In genomic region chr2:28436525-28437051, GRCh38 we compare ENCODE assay signal across 17 cellular contexts. TPM values are rescaled to one million over a fixed set of nuclear protein-coding genes. Genes with fewer than 3 reads are reported as not detected.
A peak's percentile ranks its signal among the peaks of the same experiment; 100 is the strongest.
DNase-seq lines count a peak whose midpoint lies in the region; ATAC-seq lines count a peak whose summit lies in the region.
"Had no signal": no experiment of that assay in that cellular context is flagged by ENCODE, and none has a peak within 500 bp of the region (broad histone marks: within the 10 kb centered on the region; RNA-seq: fewer than 3 reads in every experiment).

No MANE protein-coding gene starts in this region.

- ATAC-seq in GM21529 (IDR thresholded peaks at IDR 0.05; ENCODE audit: unreplicated experiment) (no peak), HG03354 (IDR thresholded peaks at IDR 0.05; ENCODE audit: poor library complexity, severe bottlenecking, unreplicated experiment) (no peak)
- ATAC-seq: activated CD4-positive, CD25-positive, alpha-beta regulatory T cell treated with anti-CD3 and anti-CD28 coated beads, Interleukin-2, amount 50 U/mL, for 24 hours had no signal

- peak overlapping the region; percentile 70 for H3K9ac ChIP-seq in neuronal stem cell (ENCODE audit: low read depth, low read length, poor library complexity)
- H3K9ac ChIP-seq: GM23248 had no signal

- H3K4ac ChIP-seq in neuronal stem cell (ENCODE audit: low read length) = no peak overlapping the region

- WGBS in esophagus, 2 donors = 47 to 57% methylated on average over 17 of the region's 17 CpGs
- WGBS in neuronal stem cell (ENCODE audit: extremely low coverage in 2 of 2, insufficient read length in 2 of 2, insufficient replicate concordance in 1 of 2), 2 donors = no CpG with 5 or more reads among the region's 17 CpGs

- H3K23ac ChIP-seq in neuronal stem cell (ENCODE audit: low read depth, low read length, poor library complexity) = peak overlapping the region; percentile 52

- H3K36me3 ChIP-seq in esophagus (ENCODE audit: control insufficient read depth in 2 of 2, insufficient read depth in 2 of 2, low read length in 1 of 2) = no peaks in the 10 kb centered on the region
- H3K36me3 ChIP-seq in neuronal stem cell (replicated peaks in 1 of 2; ENCODE audit: control insufficient read depth in 2 of 2, insufficient read depth in 2 of 2, low read length in 2 of 2) = no peaks in the 10 kb centered on the region
- H3K36me3 ChIP-seq: adrenal gland, BE2C had no signal

- no peak overlapping the region for H3K4me2 ChIP-seq in neuronal stem cell (ENCODE audit: insufficient read depth, low read length, poor library complexity, severe bottlenecking)

- peaks cover 0 to 2% of the 10 kb centered on the region in 2 donors for H3K9me3 ChIP-seq in esophagus (ENCODE audit: control insufficient read depth in 2 of 2, insufficient read depth in 1 of 2, low read depth in 1 of 2, low read length in 1 of 2)
- peaks cover 0 to 3% of the 10 kb centered on the region in 2 donors for H3K9me3 ChIP-seq in neuronal stem cell (replicated peaks in 1 of 2; ENCODE audit: control insufficient read depth in 2 of 2, insufficient read depth in 1 of 2, low read depth in 1 of 2, low read length in 2 of 2)
- H3K9me3 ChIP-seq: adrenal gland, BE2C had no signal

- H4K8ac ChIP-seq in neuronal stem cell (ENCODE audit: low read depth, low read length) = no peak overlapping the region

- H2AK5ac ChIP-seq in neuronal stem cell (ENCODE audit: low read depth, low read length) = peak overlapping the region; percentile 38

- no peaks in the 10 kb centered on the region for H3K79me1 ChIP-seq in neuronal stem cell (ENCODE audit: low read depth, low read length)

- no peak overlapping the region for H3K4me3 ChIP-seq in esophagus (ENCODE audit: low read depth in 1 of 2, low read length in 2 of 2)
- peak overlapping the region in 1 of 2 donors; percentile 56 for H3K4me3 ChIP-seq in neuronal stem cell (ENCODE audit: low read length in 2 of 2)
- H3K4me3 ChIP-seq: adrenal gland, coronary artery, GM23248, SK-N-MC had no signal

- DNase-seq in COLO668 (lab: John Stamatoyannopoulos, UW; ENCODE audit: unreplicated experiment) (peak; percentile 85), LoVo (ENCODE audit: low spot score) (peak; percentile 90), neuronal stem cell (ENCODE audit: low spot score) (no peak), HuH-7 (ENCODE audit: low spot score) (no peak)
- no peak for DNase-seq in effector CD8-positive, alpha-beta T cell (lab: John Stamatoyannopoulos, UW)
- DNase-seq: adrenal gland; BE2C; GDM1; GM23248; NCI-H187 treated with DMSO at 0.1 percent for 48 hours; stimulated activated naive CD4-positive, alpha-beta T cell had no signal

- H3K27me3 ChIP-seq in esophagus (ENCODE audit: control insufficient read depth in 1 of 2, insufficient read depth in 2 of 2, low read length in 2 of 2) (no peaks in the 10 kb centered on the region), neuronal stem cell (ENCODE audit: control insufficient read depth in 3 of 3, insufficient read depth in 3 of 3, low read depth in 1 of 3, low read length in 3 of 3) (peaks cover 0 to 4% (median 0%) of the 10 kb centered on the region in 3 experiments)
- H3K27me3 ChIP-seq: adrenal gland, BE2C had no signal

- H3K14ac ChIP-seq in neuronal stem cell (ENCODE audit: low read length) = no peak overlapping the region

- no peak overlapping the region for H2BK12ac ChIP-seq in neuronal stem cell (ENCODE audit: low read length)

- peak overlapping the region; percentile 19 for H2AFZ ChIP-seq in neuronal stem cell (ENCODE audit: low read length)
- H2AFZ ChIP-seq: GM23248 had no signal

- no peak overlapping the region for H4K91ac ChIP-seq in neuronal stem cell (ENCODE audit: low read depth, low read length, poor library complexity)

- H2BK15ac ChIP-seq in neuronal stem cell (ENCODE audit: low read length) = peak overlapping the region; percentile 10

- peak overlapping the region; percentile 75 to 94 for H3K27ac ChIP-seq in esophagus (ENCODE audit: low read depth in 2 of 2, low read length in 1 of 2)
- no peak overlapping the region for H3K27ac ChIP-seq in neuronal stem cell (replicated peaks; ENCODE audit: low read length)
- H3K27ac ChIP-seq: adrenal gland, coronary artery, GM23248, SK-N-MC had no signal

- H2BK5ac ChIP-seq in neuronal stem cell (ENCODE audit: low read length) = no peak overlapping the region

- H2BK120ac ChIP-seq in neuronal stem cell (ENCODE audit: low read depth, low read length) = no peak overlapping the region

- H3K4me1 ChIP-seq in esophagus (ENCODE audit: control insufficient read depth in 2 of 2, insufficient read depth in 2 of 2, low read length in 1 of 2) (peaks cover 0 to 19% of the 10 kb centered on the region in 2 donors), neuronal stem cell (ENCODE audit: control insufficient read depth in 2 of 2, insufficient read depth in 1 of 2, low read depth in 1 of 2, low read length in 2 of 2) (peaks cover 0 to 3% of the 10 kb centered on the region in 2 donors)
- H3K4me1 ChIP-seq: adrenal gland, BE2C had no signal

- peak overlapping the region; percentile 61 for H3K18ac ChIP-seq in neuronal stem cell (ENCODE audit: low read length)

RNA-seq across cellular contexts. Expression of gene FOSL2, which starts 43.9 kb away (rescaled TPM):
- polyA plus RNA-seq in esophagus = 10 to 100 TPM; 53.2 to 60.0 TPM
- 6.6 TPM for polyA plus RNA-seq in neuronal stem cell (2013, experiment 1 of 2)
- 6.6 TPM for polyA plus RNA-seq in neuronal stem cell (2013, experiment 2 of 2)

RNA-seq across cellular contexts. Expression of gene PLB1, which starts 59.3 kb away (rescaled TPM):
- polyA plus RNA-seq in esophagus = 1 to 10 TPM in 1 of 2 donors, under 1 TPM in 1; 0.94 to 1.3 TPM
- polyA plus RNA-seq in neuronal stem cell (2013, experiment 1 of 2) = 0.08 TPM
- polyA plus RNA-seq in neuronal stem cell (2013, experiment 2 of 2) = 0.07 TPM

Comparison
In these comparisons a context has a peak if more than half of its experiments do, and no peak if none do; other contexts are left out.
1. DNase-seq: peak in COLO668 (single experiment) and LoVo (single experiment); none in neuronal stem cell (single experiment), effector CD8-positive, alpha-beta T cell (single experiment) and HuH-7 (single experiment).